Comparison of ENCODE assay signal across 8 cellular contexts in the genomic region with DNA sequence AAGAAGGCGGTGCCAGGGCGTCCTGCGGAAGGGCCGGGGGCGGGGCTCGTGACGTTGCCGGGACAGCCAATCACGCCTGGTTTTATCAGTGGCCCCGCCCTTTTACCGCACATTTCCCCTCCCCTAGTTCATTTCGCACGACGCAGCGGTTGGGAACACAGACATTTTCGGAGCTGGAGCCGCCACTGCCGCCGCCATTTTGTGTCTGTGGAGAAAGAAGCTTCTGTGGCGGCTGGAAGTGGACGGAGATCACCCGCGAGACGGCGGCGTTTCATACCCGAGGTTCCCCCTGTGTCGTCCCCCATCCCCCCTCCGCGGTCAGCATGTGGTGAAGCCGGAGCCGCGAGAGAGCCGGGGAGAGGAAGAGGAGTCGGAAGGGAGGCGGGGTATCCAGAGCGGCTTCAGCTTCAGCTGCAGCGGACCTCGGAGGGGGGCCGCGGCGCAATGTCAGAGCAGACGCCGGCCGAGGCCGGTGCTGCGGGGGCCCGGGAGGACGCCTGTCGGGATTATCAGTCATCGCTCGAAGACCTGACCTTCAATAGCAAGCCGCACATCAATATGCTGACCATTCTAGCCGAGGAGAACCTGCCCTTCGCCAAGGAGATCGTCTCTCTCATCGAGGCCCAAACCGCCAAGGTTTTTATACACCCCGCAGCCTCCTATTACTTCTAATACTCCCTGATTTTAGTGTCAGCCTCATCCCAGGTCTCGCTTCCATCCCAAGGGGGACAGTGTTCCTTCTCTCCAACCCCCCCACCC. TPM values are rescaled to one million over a fixed set of nuclear protein-coding genes. Genes with fewer than 3 reads are reported as not detected.
DNase-seq lines count a peak whose midpoint lies in the region; ATAC-seq and TF ChIP-seq lines count a peak whose summit lies in the region.

PCF11 (plus strand) TSS at position 136 of the 759 bp plus-strand sequence; CDS start at position 445, 309 bp downstream.

- H3K36me3 ChIP-seq in neuron (ENCODE audit: insufficient read depth, low read length), result peaks cover 26% of the 10 kb centered on the region

- no peak for TF ChIP-seq CTCF in activated B cell treated with CpG ODN at 0.5 μM for 24 hours (IDR thresholded peaks at IDR 0.05)
- no peak for TF ChIP-seq CTCF in fibroblast of mammary gland (conservative IDR thresholded peaks at IDR 0.05; ENCODE audit: control insufficient read depth, insufficient read depth, low read depth, low read length)

- H3K27me3 ChIP-seq in neuron (ENCODE audit: insufficient read depth, low read length), result no peaks in the 10 kb centered on the region

- ATAC-seq in HG03066 (IDR thresholded peaks at IDR 0.05; ENCODE audit: low read depth, unreplicated experiment) (peak; percentile 9), activated B cell treated with CpG ODN at 0.5 μM for 24 hours (ENCODE audit: low read depth) (peak; percentile 18), HG03378 (IDR thresholded peaks at IDR 0.05; ENCODE audit: unreplicated experiment) (no peak), GM18517 (IDR thresholded peaks at IDR 0.05; ENCODE audit: unreplicated experiment) (no peak)

- H3K27me3 Mint-ChIP-seq in activated B cell treated with CpG ODN at 0.5 μM for 24 hours, result no peaks in the 10 kb centered on the region

- POLR2A ChIA-PET in activated B cell treated with CpG ODN at 0.5 μM for 24 hours (lab: Charles Lee), result interaction anchor here (0.6 to 6.4 kb wide), 37 partner anchors 9 to 261 kb away, joined by 3 to 129 read pairs (median 6); partner anchors contain the start of genes ANKRD42, CCDC90B, DDIAS and PRCP

- peaks cover 53% of the 10 kb centered on the region for H3K36me3 Mint-ChIP-seq in activated B cell treated with CpG ODN at 0.5 μM for 24 hours (ENCODE audit: low read depth)

- peaks cover 23% of the 10 kb centered on the region for H3K4me1 ChIP-seq in neuron (ENCODE audit: insufficient read depth, low read length)

- peak; percentile 96 for DNase-seq in activated CD8-positive, alpha-beta memory T cell treated with anti-CD3 and anti-CD28 coated beads for 24 hours
- no peak for DNase-seq in activated CD8-positive, alpha-beta memory T cell treated with anti-CD3 and anti-CD28 coated beads, Interleukin-2, amount 50 U/mL, for 48 hours
- DNase-seq in activated B cell treated with CpG ODN at 0.5 μM for 24 hours (no peak), fibroblast of mammary gland (ENCODE audit: low read depth) (no peak)

- H3K4me1 Mint-ChIP-seq in activated B cell treated with CpG ODN at 0.5 μM for 24 hours, result peaks cover 42% of the 10 kb centered on the region

- H3K9me3 ChIP-seq in neuron (ENCODE audit: low read length), result no peaks in the 10 kb centered on the region

- H2AFZ ChIP-seq in neuron (ENCODE audit: low read depth, low read length), result peak within 1 kb of the TSS; percentile 91

- H3K9me3 Mint-ChIP-seq in activated B cell treated with CpG ODN at 0.5 μM for 24 hours, result no peaks in the 10 kb centered on the region

- CTCF ChIA-PET in activated B cell treated with CpG ODN at 0.5 μM for 24 hours (lab: Charles Lee), result interaction anchor here (0.6 to 1.7 kb wide), 9 partner anchors 83 to 290 kb away, joined by 3 to 14 read pairs (median 3); partner anchors contain the start of genes DDIAS and RAB30

- peak within 1 kb of the TSS; percentile 100 for H3K4me3 Mint-ChIP-seq in activated B cell treated with CpG ODN at 0.5 μM for 24 hours

- intact Hi-C loops in activated B cell treated with CpG ODN at 0.5 μM for 24 hours (cut with micrococcal nuclease), result loop anchor here (1.0 to 2.0 kb wide), 9 partner anchors 16 to 256 kb away; partner anchors contain the start of genes ANKRD42, CCDC90B and DDIAS

- H3K27ac Mint-ChIP-seq in activated B cell treated with CpG ODN at 0.5 μM for 24 hours, result peak within 1 kb of the TSS; percentile 100

- peak within 1 kb of the TSS; percentile 87 for H3K4me3 ChIP-seq in fibroblast of mammary gland (ENCODE audit: control insufficient read depth, low read depth, low read length)
- peak within 1 kb of the TSS; percentile 98 for H3K4me3 ChIP-seq in neuron (ENCODE audit: low read length)

RNA-seq across cellular contexts. Expression of gene PCF11, which starts in this region (rescaled TPM):
- total RNA-seq in activated B cell treated with CpG ODN at 0.5 μM for 24 hours, result 105 and 123 TPM in 2 replicates

Comparison
In these comparisons a context has a peak if more than half of its experiments do, and no peak if none do; other contexts are left out.
1. ATAC-seq: peak in HG03066 (single experiment) and activated B cell treated with CpG ODN at 0.5 μM for 24 hours (single experiment); none in HG03378 (single experiment) and GM18517 (single experiment).